26 cellular contexts compared by ENCODE assay signal in the genomic region with DNA sequence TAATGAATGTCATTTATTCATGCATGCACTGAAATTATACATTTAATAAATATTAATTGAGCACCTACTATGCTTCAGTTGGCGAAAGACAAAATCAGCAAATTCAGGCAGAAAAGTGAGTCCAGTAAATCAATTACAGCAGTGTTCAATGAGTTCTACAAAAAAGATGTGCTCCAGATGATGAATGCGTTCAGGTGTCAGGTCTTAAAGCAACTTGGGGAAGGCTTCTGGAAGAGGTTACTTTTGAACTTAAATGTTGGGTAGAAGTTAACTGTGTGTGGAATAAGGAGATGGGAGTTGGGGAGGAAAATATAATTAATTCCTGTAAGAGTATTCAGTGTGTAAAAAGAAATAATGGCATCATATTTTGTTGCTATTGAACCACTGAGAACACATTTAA.
"Had no signal": no experiment of that assay in that cellular context is flagged by ENCODE, and none has a peak within 500 bp of the region (broad histone marks: within the 10 kb centered on the region; RNA-seq: fewer than 3 reads in every experiment).

No MANE protein-coding gene starts in this region.

- H3K27me3 ChIP-seq: colonic mucosa, dorsolateral prefrontal cortex, esophagus squamous epithelium, gastrocnemius medialis, heart left ventricle, hepatocyte, left lung had no signal

- H3K4me2 ChIP-seq: hepatocyte had no signal

- H3K79me2 ChIP-seq: hepatocyte had no signal

- H2AFZ ChIP-seq: hepatocyte had no signal

- H3K27ac Mint-ChIP-seq: immature natural killer cell, mesothelial cell of epicardium, naive B cell had no signal

- DNase-seq: colonic mucosa; cortex of kidney; dermis blood vessel endothelial cell; dorsolateral prefrontal cortex; effector CD4-positive, alpha-beta T cell; effector memory CD4-positive, alpha-beta T cell; erythroblast; esophagus squamous epithelium; foreskin fibroblast; foreskin melanocyte; gastrocnemius medialis; heart left ventricle; hypothalamus; immature natural killer cell; islet precursor cell; left cardiac atrium; left lung; left ventricle myocardium superior; lower lobe of right lung; mesenchymal stem cell; mucosa of descending colon; naive B cell had no signal

- H3K36me3 ChIP-seq: colonic mucosa, esophagus squamous epithelium, gastrocnemius medialis, heart left ventricle, left lung, lower lobe of right lung had no signal

- H3K36me3 Mint-ChIP-seq: immature natural killer cell, mesothelial cell of epicardium, naive B cell had no signal

- FAIRE-seq: endothelial cell of umbilical vein had no signal

- H3K4me3 Mint-ChIP-seq: immature natural killer cell, mesothelial cell of epicardium, naive B cell had no signal

- ATAC-seq: esophagus mucosa, gastrocnemius medialis, heart left ventricle, left cardiac atrium, left lung, left ventricle myocardium superior, lower lobe of right lung, mucosa of descending colon had no signal

- H3K9me3 ChIP-seq: colonic mucosa, esophagus squamous epithelium, gastrocnemius medialis, heart left ventricle, left lung, lower lobe of right lung, mucosa of descending colon had no signal

- H3K4me1 Mint-ChIP-seq: immature natural killer cell, naive B cell had no signal

- H3K27ac ChIP-seq: colonic mucosa, dorsolateral prefrontal cortex, gastrocnemius medialis, heart left ventricle, hepatocyte, left lung, lower lobe of right lung had no signal

- H3K9me3 Mint-ChIP-seq: naive B cell had no signal

- H3K4me3 ChIP-seq: colonic mucosa, dorsolateral prefrontal cortex, esophagus squamous epithelium, gastrocnemius medialis, heart left ventricle, hepatocyte, left lung, lower lobe of right lung, mucosa of descending colon had no signal

- H3K4me1 ChIP-seq: colonic mucosa, gastrocnemius medialis, heart left ventricle, left lung, lower lobe of right lung had no signal
